ENCODE assay signal across 8 cellular contexts in genomic region chr22:39960791-39961746, GRCh38. TPM values are rescaled to one million over a fixed set of nuclear protein-coding genes. Genes with fewer than 3 reads are reported as not detected.
DNase-seq lines count a peak whose midpoint lies in the region; ATAC-seq, FAIRE-seq and TF ChIP-seq lines count a peak whose summit lies in the region.

No MANE protein-coding gene starts in this region.

- no peak for TF ChIP-seq CTCF in kidney (IDR thresholded peaks at IDR 0.05; ENCODE audit: borderline replicate concordance, extremely low read depth, insufficient read depth)

- H3K36me3 ChIP-seq in kidney (ENCODE audit: control insufficient read depth in 1 of 2, insufficient read depth in 2 of 2, low read length in 2 of 2) = no peaks in the 10 kb centered on the region

- peaks cover 79% of the 10 kb centered on the region for H3K4me1 Mint-ChIP-seq in activated naive CD8-positive, alpha-beta T cell treated with anti-CD3 and anti-CD28 coated beads, Interleukin-2, amount 50 U/mL, for 24 hours

- peaks cover 0 to 2% of the 10 kb centered on the region in 2 donors for H3K4me1 ChIP-seq in kidney (ENCODE audit: control insufficient read depth in 1 of 2, insufficient read depth in 1 of 2, low read depth in 1 of 2, low read length in 2 of 2)

- H3K27ac Mint-ChIP-seq in activated naive CD8-positive, alpha-beta T cell treated with anti-CD3 and anti-CD28 coated beads, Interleukin-2, amount 50 U/mL, for 24 hours = peak overlapping the region; percentile 72

- H3K27me3 Mint-ChIP-seq in activated naive CD8-positive, alpha-beta T cell treated with anti-CD3 and anti-CD28 coated beads, Interleukin-2, amount 50 U/mL, for 24 hours = no peaks in the 10 kb centered on the region

- peaks cover 66% of the 10 kb centered on the region for H3K36me3 Mint-ChIP-seq in activated naive CD8-positive, alpha-beta T cell treated with anti-CD3 and anti-CD28 coated beads, Interleukin-2, amount 50 U/mL, for 24 hours (ENCODE audit: low read depth)

- intact Hi-C loops in kidney (cut with DNase I) = no loop called here

- no peaks in the 10 kb centered on the region for H3K9me3 ChIP-seq in kidney (ENCODE audit: control insufficient read depth in 1 of 2, low read length in 2 of 2)

- peak; percentile 78 for ATAC-seq in GM18858 (IDR thresholded peaks at IDR 0.05; ENCODE audit: unreplicated experiment)
- ATAC-seq in HG02981 (IDR thresholded peaks at IDR 0.05; ENCODE audit: unreplicated experiment) = peak; percentile 87
- ATAC-seq in SK-N-SH treated with all-trans-retinoic acid at 6 μM for 48 hours = peak; percentile 73
- peak; percentile 99 for ATAC-seq in activated naive CD8-positive, alpha-beta T cell treated with anti-CD3 and anti-CD28 coated beads, Interleukin-2, amount 50 U/mL, for 24 hours

- no peaks in the 10 kb centered on the region for H3K9me3 Mint-ChIP-seq in activated naive CD8-positive, alpha-beta T cell treated with anti-CD3 and anti-CD28 coated beads, Interleukin-2, amount 50 U/mL, for 24 hours

- no peak overlapping the region for H3K4me3 ChIP-seq in skeletal muscle cell (ENCODE audit: low read depth, low read length)
- no peak overlapping the region for H3K4me3 ChIP-seq in kidney (ENCODE audit: low read length in 2 of 2)

- H3K4me3 Mint-ChIP-seq in activated naive CD8-positive, alpha-beta T cell treated with anti-CD3 and anti-CD28 coated beads, Interleukin-2, amount 50 U/mL, for 24 hours = peak overlapping the region; percentile 55

- DNase-seq in activated naive CD8-positive, alpha-beta T cell treated with anti-CD3 and anti-CD28 coated beads, Interleukin-2, amount 50 U/mL, for 24 hours = peak; percentile 66
- DNase-seq in skeletal muscle cell (ENCODE audit: low read depth) (peak; percentile 99), kidney (no peak), NCI-H345 treated with DMSO at 0.1 percent for 48 hours (lab: John Stamatoyannopoulos, UW; ENCODE audit: unreplicated experiment) (no peak), DMS153 (lab: John Stamatoyannopoulos, UW) (no peak)

- no peak overlapping the region for H3K27ac ChIP-seq in kidney (ENCODE audit: low read depth in 2 of 2, low read length in 2 of 2)

- H3K9ac ChIP-seq in kidney (ENCODE audit: low read length in 2 of 2) = no peak overlapping the region

- FAIRE-seq in kidney (lab: Jason Lieb, UNC) = no peak

TF ChIP-seq in SK-N-SH treated with all-trans-retinoic acid at 6 μM for 48 hours, 23 proteins besides CTCF, POLR2A, EP300 and RAD21:
- TF ChIP-seq, protein P1, sequence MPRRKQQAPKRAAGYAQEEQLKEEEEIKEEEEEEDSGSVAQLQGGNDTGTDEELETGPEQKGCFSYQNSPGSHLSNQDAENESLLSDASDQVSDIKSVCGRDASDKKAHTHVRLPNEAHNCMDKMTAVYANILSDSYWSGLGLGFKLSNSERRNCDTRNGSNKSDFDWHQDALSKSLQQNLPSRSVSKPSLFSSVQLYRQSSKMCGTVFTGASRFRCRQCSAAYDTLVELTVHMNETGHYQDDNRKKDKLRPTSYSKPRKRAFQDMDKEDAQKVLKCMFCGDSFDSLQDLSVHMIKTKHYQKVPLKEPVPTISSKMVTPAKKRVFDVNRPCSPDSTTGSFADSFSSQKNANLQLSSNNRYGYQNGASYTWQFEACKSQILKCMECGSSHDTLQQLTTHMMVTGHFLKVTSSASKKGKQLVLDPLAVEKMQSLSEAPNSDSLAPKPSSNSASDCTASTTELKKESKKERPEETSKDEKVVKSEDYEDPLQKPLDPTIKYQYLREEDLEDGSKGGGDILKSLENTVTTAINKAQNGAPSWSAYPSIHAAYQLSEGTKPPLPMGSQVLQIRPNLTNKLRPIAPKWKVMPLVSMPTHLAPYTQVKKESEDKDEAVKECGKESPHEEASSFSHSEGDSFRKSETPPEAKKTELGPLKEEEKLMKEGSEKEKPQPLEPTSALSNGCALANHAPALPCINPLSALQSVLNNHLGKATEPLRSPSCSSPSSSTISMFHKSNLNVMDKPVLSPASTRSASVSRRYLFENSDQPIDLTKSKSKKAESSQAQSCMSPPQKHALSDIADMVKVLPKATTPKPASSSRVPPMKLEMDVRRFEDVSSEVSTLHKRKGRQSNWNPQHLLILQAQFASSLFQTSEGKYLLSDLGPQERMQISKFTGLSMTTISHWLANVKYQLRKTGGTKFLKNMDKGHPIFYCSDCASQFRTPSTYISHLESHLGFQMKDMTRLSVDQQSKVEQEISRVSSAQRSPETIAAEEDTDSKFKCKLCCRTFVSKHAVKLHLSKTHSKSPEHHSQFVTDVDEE (CRISPR knock-in tag; IDR thresholded peaks at IDR 0.05) = no peak
- TF ChIP-seq ZNF8 (CRISPR knock-in tag; IDR thresholded peaks at IDR 0.05) (no peak), ZC3H10 (CRISPR knock-in tag; IDR thresholded peaks at IDR 0.05) (no peak), TCF4 (CRISPR knock-in tag; IDR thresholded peaks at IDR 0.05; ENCODE audit: borderline replicate concordance) (no peak), BACH2 (CRISPR knock-in tag; IDR thresholded peaks at IDR 0.05; ENCODE audit: borderline replicate concordance) (no peak), ESRRG (CRISPR knock-in tag; IDR thresholded peaks at IDR 0.05) (no peak), ISL1 (CRISPR knock-in tag; IDR thresholded peaks at IDR 0.05) (no peak), ZNF70 (CRISPR knock-in tag; IDR thresholded peaks at IDR 0.05) (no peak), TOX (CRISPR knock-in tag; IDR thresholded peaks at IDR 0.05; ENCODE audit: borderline replicate concordance) (no peak), POU6F1 (CRISPR knock-in tag; IDR thresholded peaks at IDR 0.05; ENCODE audit: borderline replicate concordance, low read depth) (no peak)
TF ChIP-seq in SK-N-SH treated with all-trans-retinoic acid at 6 μM for 48 hours: peak in this region for 0.

RNA-seq across cellular contexts. Expression of gene TMA7B, which starts 0.9 kb away (rescaled TPM):
- 0.63 TPM for total RNA-seq in kidney
- polyA plus RNA-seq in kidney (ENCODE audit: insufficient read depth, low read depth, low replicate concordance) = not detected

RNA-seq across cellular contexts. Expression of gene FAM83F, which starts 33.7 kb away (rescaled TPM):
- 13.1 TPM for total RNA-seq in kidney
- 6.8 TPM for polyA plus RNA-seq in kidney (ENCODE audit: insufficient read depth, low read depth, low replicate concordance)

Comparison
In these comparisons a context has a peak if more than half of its experiments do, and no peak if none do; other contexts are left out.
1. DNase-seq: peak in activated naive CD8-positive, alpha-beta T cell treated with anti-CD3 and anti-CD28 coated beads, Interleukin-2, amount 50 U/mL, for 24 hours (single experiment) and skeletal muscle cell (single experiment); none in kidney (single experiment), NCI-H345 treated with DMSO at 0.1 percent for 48 hours (single experiment) and DMS153 (single experiment).
2. Peak in every context shown above with its lines, with median percentiles within 50 percentile points of each other: ATAC-seq.